In genomic region chr2:174062934-174063333, GRCh38 we compare ENCODE assay signal across 25 cellular contexts.
DNase-seq lines count a peak whose midpoint lies in the region; TF ChIP-seq lines count a peak whose summit lies in the region.
"Had no signal": no experiment of that assay in that cellular context is flagged by ENCODE, and none has a peak within 500 bp of the region (broad histone marks: within the 10 kb centered on the region; RNA-seq: fewer than 3 reads in every experiment).

No MANE protein-coding gene starts in this region.

- H3K27ac ChIP-seq in smooth muscle cell (ENCODE audit: low read depth): peak overlapping the region; percentile 9
- H3K27ac ChIP-seq: 22Rv1, epithelial cell of prostate, neutrophil had no signal

- H4K20me1 ChIP-seq in smooth muscle cell (ENCODE audit: low read depth): no peaks in the 10 kb centered on the region

- no peaks in the 10 kb centered on the region for H3K27me3 ChIP-seq in smooth muscle cell (ENCODE audit: low read depth)
- H3K27me3 ChIP-seq: ascending aorta, vagina had no signal

- H3K9me3 Mint-ChIP-seq in brain: peaks cover 2 to 13% (median 9%) of the 10 kb centered on the region in 5 experiments
- H3K9me3 Mint-ChIP-seq: HFFc6 had no signal

- peaks cover 15% of the 10 kb centered on the region for H3F3A ChIP-seq in smooth muscle cell (ENCODE audit: low read depth)

- H3K4me2 ChIP-seq in smooth muscle cell: peak overlapping the region; percentile 63

- H3K4me1 ChIP-seq in smooth muscle cell (ENCODE audit: low read depth): peaks cover 24% of the 10 kb centered on the region
- H3K4me1 ChIP-seq: ascending aorta had no signal

- no peak overlapping the region for H3K4me3 ChIP-seq in smooth muscle cell
- H3K4me3 ChIP-seq: ascending aorta, vagina had no signal

- H3K36me3 ChIP-seq in smooth muscle cell (ENCODE audit: low read depth): no peaks in the 10 kb centered on the region
- H3K36me3 ChIP-seq: ascending aorta, neutrophil, vagina had no signal

- no peak overlapping the region for H3K9ac ChIP-seq in smooth muscle cell (ENCODE audit: low read depth)

- peak overlapping the region; percentile 78 for H2AFZ ChIP-seq in smooth muscle cell (ENCODE audit: low read depth)

- peak overlapping the region in 3 of 5 experiments; percentile 9 to 75 (median 42) for H3K27ac Mint-ChIP-seq in brain
- H3K27ac Mint-ChIP-seq: activated naive CD8-positive, alpha-beta T cell; HFFc6; IgD-negative memory B cell had no signal

- peak; percentile 20 for DNase-seq in NCI-H82 (lab: John Stamatoyannopoulos, UW)
- DNase-seq in NCI-H82 treated with DMSO at 0.1 percent for 48 hours (lab: John Stamatoyannopoulos, UW; ENCODE audit: unreplicated experiment): no peak
- peak; percentile 20 for DNase-seq in iPS-NIHi11 (ENCODE audit: low spot score)
- DNase-seq in smooth muscle cell (lab: John Stamatoyannopoulos, UW; ENCODE audit: unreplicated experiment): no peak
- DNase-seq in NCI-H345 treated with DMSO at 0.1 percent for 48 hours (lab: John Stamatoyannopoulos, UW; ENCODE audit: unreplicated experiment): no peak
- DNase-seq in DMS114 treated with DMSO at 0.1 percent for 48 hours (lab: John Stamatoyannopoulos, UW; ENCODE audit: unreplicated experiment): no peak
- no peak for DNase-seq in GM10266 (ENCODE audit: extremely low spot score)
- DNase-seq: activated effector memory CD4-positive, alpha-beta T cell treated with Interleukin-2 at 50 U/mL for 16 hours; activated T-cell treated with anti-CD3 and anti-CD28 coated beads for 4 hours; glutamatergic neuron; HFFc6; NCI-H1105 treated with DMSO at 0.1 percent for 48 hours; NCI-H1930; NCI-H69; stimulated activated naive CD4-positive, alpha-beta T cell; T-helper 1 cell had no signal

- H3K9me3 ChIP-seq in smooth muscle cell (replicated peaks; ENCODE audit: low read depth): no peaks in the 10 kb centered on the region
- H3K9me3 ChIP-seq: ascending aorta, neutrophil, vagina had no signal

- H3K4me1 Mint-ChIP-seq in brain: peaks cover 38% of the 10 kb centered on the region

- no peaks in the 10 kb centered on the region for H3K79me2 ChIP-seq in smooth muscle cell (ENCODE audit: low read depth)

- peaks cover 14% of the 10 kb centered on the region for H3K27me3 Mint-ChIP-seq in brain

- no peak for TF ChIP-seq CTCF in brain (conservative IDR thresholded peaks at IDR 0.05)
- no peak for TF ChIP-seq CTCF in smooth muscle cell (IDR thresholded peaks at IDR 0.05; ENCODE audit: borderline replicate concordance, insufficient read depth, poor library complexity, severe bottlenecking)
- no peak for TF ChIP-seq CTCF in GM10266 (IDR thresholded peaks at IDR 0.05; ENCODE audit: control insufficient read depth, insufficient read depth, low read depth, missing control alignments)

- 25% methylated on average over 7 of the region's 7 CpGs for WGBS in smooth muscle cell (ENCODE audit: low lambda C conversion rate)

- H3K4me3 Mint-ChIP-seq in brain: peak overlapping the region in 2 of 5 experiments; percentile 0 to 47
- H3K4me3 Mint-ChIP-seq: activated naive CD8-positive, alpha-beta T cell; CD14-positive monocyte; HFFc6 had no signal

- no peaks in the 10 kb centered on the region for H3K36me3 Mint-ChIP-seq in brain
- H3K36me3 Mint-ChIP-seq: CD14-positive monocyte had no signal

Comparison
In these comparisons a context has a peak if more than half of its experiments do, and no peak if none do; other contexts are left out.
1. DNase-seq: peak in NCI-H82 (single experiment) and iPS-NIHi11 (single experiment); none in NCI-H82 treated with DMSO at 0.1 percent for 48 hours (single experiment), smooth muscle cell (single experiment), NCI-H345 treated with DMSO at 0.1 percent for 48 hours (single experiment), DMS114 treated with DMSO at 0.1 percent for 48 hours (single experiment) and GM10266 (single experiment).